ENCODE assay signal across 8 cellular contexts in genomic region chr4:39353478-39354177, GRCh38. TPM values are rescaled to one million over a fixed set of nuclear protein-coding genes. Genes with fewer than 3 reads are reported as not detected.
DNase-seq lines count a peak whose midpoint lies in the region; ATAC-seq, FAIRE-seq and TF ChIP-seq lines count a peak whose summit lies in the region.

No MANE protein-coding gene starts in this region.

- H3K4me3 Mint-ChIP-seq in mesothelial cell of epicardium, result peak overlapping the region; percentile 40

- BruUV-seq in A673 (replicated peaks; lab: Mats Ljungman, UMichigan) (no TSS peak), Panc1 (replicated peaks; lab: Mats Ljungman, UMichigan) (no TSS peak)

- FAIRE-seq in urothelium cell line (lab: Jason Lieb, UNC), result no peak

- no peaks in the 10 kb centered on the region for H3K9me3 ChIP-seq in A673 (ENCODE audit: low read depth, low read length, poor library complexity, severe bottlenecking)
- no peaks in the 10 kb centered on the region for H3K9me3 ChIP-seq in Panc1 (ENCODE audit: control insufficient read depth, insufficient read depth, low read depth, low read length)
- no peaks in the 10 kb centered on the region for H3K9me3 ChIP-seq in aorta (ENCODE audit: control insufficient read depth, low read length)

- no peak for TF ChIP-seq CTCF in A673 (conservative IDR thresholded peaks at IDR 0.05; ENCODE audit: low read depth, low read length)
- TF ChIP-seq CTCF in Panc1 (IDR thresholded peaks at IDR 0.05), result no peak
- TF ChIP-seq CTCF in mesothelial cell of epicardium (IDR thresholded peaks at IDR 0.05; ENCODE audit: unreplicated experiment), result no peak

- peaks cover 8% of the 10 kb centered on the region for H3K9me3 Mint-ChIP-seq in mesothelial cell of epicardium

- POLR2A ChIA-PET in A673 (lab: Charles Lee; ENCODE audit: low non-redundant PET), result no interaction called here
- POLR2A ChIA-PET in Panc1 (lab: Charles Lee), result no interaction called here

- intact Hi-C loops in A673 (cut with micrococcal nuclease; ENCODE audit: unreplicated experiment), result no loop called here
- intact Hi-C loops in Panc1 (cut with micrococcal nuclease; ENCODE audit: unreplicated experiment), result no loop called here
- intact Hi-C loops in aorta (cut with DNase I), result no loop called here

- no peaks in the 10 kb centered on the region for H3K27me3 Mint-ChIP-seq in mesothelial cell of epicardium (ENCODE audit: low read depth)

- H3K4me3 ChIP-seq in A673 (ENCODE audit: low read depth, low read length, poor library complexity, severe bottlenecking) (peak overlapping the region; percentile 48), Panc1 (ENCODE audit: low read depth in 2 of 2, low read length in 2 of 2) (peak overlapping the region; percentile 20 to 37; a peak in 3 of 4 replicates), aorta (ENCODE audit: low read length in 2 of 2) (peak overlapping the region in 1 of 2 donors; percentile 54)

- peak overlapping the region; percentile 95 for H3K27ac ChIP-seq in A673 (ENCODE audit: low read depth, low read length, poor library complexity, severe bottlenecking)
- peak overlapping the region; percentile 75 for H3K27ac ChIP-seq in Panc1 (ENCODE audit: low read length)
- H3K27ac ChIP-seq in aorta (ENCODE audit: low read depth in 1 of 2, low read length in 2 of 2), result peak overlapping the region in 1 of 2 donors; percentile 28

- H3K36me3 Mint-ChIP-seq in mesothelial cell of epicardium, result peaks cover 20% of the 10 kb centered on the region

- WGBS in aorta, 2 donors, result 23% methylated on average over 5 of the region's 5 CpGs

- ATAC-seq in GM18861 (IDR thresholded peaks at IDR 0.05; ENCODE audit: unreplicated experiment) (peak; percentile 76), HG03039 (IDR thresholded peaks at IDR 0.05; ENCODE audit: unreplicated experiment) (peak; percentile 57), Panc1 (peak; percentile 56; the same call in 1 of the 2 replicates), aorta (ENCODE audit: low FRiP score) (peak; percentile 78)

- H3K27ac Mint-ChIP-seq in mesothelial cell of epicardium, result peak overlapping the region; percentile 93

- in situ Hi-C loops in Panc1 (cut with HindIII; ENCODE audit: low pct_unique_long_range_greater_than_20kb, low sequenced_read_pairs), result no loop called here

- H3K36me3 ChIP-seq in A673 (ENCODE audit: insufficient read depth, low read length, poor library complexity, severe bottlenecking), result peaks cover 24% of the 10 kb centered on the region
- H3K36me3 ChIP-seq in Panc1 (ENCODE audit: control insufficient read depth, insufficient read depth, low read length), result peaks cover 5% of the 10 kb centered on the region
- H3K36me3 ChIP-seq in aorta (ENCODE audit: control insufficient read depth in 1 of 2, insufficient read depth in 2 of 2, low read length in 1 of 2), result no peaks in the 10 kb centered on the region

- CTCF ChIA-PET in A673 (lab: Charles Lee), result no interaction called here
- CTCF ChIA-PET in Panc1 (lab: Charles Lee), result no interaction called here

- H3K4me1 Mint-ChIP-seq in mesothelial cell of epicardium, result peaks cover 21% of the 10 kb centered on the region

- DNase-seq in A673 (ENCODE audit: low spot score), result peak; percentile 61
- no peak for DNase-seq in Panc1 (ENCODE audit: low read depth, low spot score)
- DNase-seq in dedifferentiated amniotic fluid mesenchymal stem cell (ENCODE audit: extremely low spot score), result peak; percentile 56
- DNase-seq in mesothelial cell of epicardium (ENCODE audit: low spot score in 2 of 2, unreplicated experiment in 2 of 2), result no peak
- DNase-seq in aorta, result no peak
- DNase-seq in urothelium cell line (ENCODE audit: low spot score), result no peak

- H3K27me3 ChIP-seq in A673 (replicated peaks; ENCODE audit: insufficient read depth, low read depth, low read length, poor library complexity) (no peaks in the 10 kb centered on the region), Panc1 (ENCODE audit: control insufficient read depth, insufficient read depth, low read length) (no peaks in the 10 kb centered on the region), aorta (ENCODE audit: control insufficient read depth in 1 of 2, insufficient read depth in 2 of 2, low read length in 1 of 2) (no peaks in the 10 kb centered on the region)

- H3K4me1 ChIP-seq in A673 (ENCODE audit: insufficient read depth, low read length, poor library complexity, severe bottlenecking) (peaks cover 29% of the 10 kb centered on the region), Panc1 (ENCODE audit: control insufficient read depth, insufficient read depth, low read length) (peaks cover 9% of the 10 kb centered on the region; the same call in 1 of the 2 replicates), aorta (ENCODE audit: control insufficient read depth in 1 of 2, insufficient read depth in 2 of 2, low read length in 2 of 2) (no peaks in the 10 kb centered on the region)

RNA-seq across cellular contexts. Expression of gene RFC1, which starts 12.5 kb away (rescaled TPM):
- total RNA-seq in A673 (2021) (71.8 and 76.0 TPM in 2 replicates), Panc1 (2021; ENCODE audit: unreplicated experiment) (34.4 TPM), mesothelial cell of epicardium (53.7 to 58.0 TPM (median 55.0 TPM) in 3 replicates), aorta (10 to 100 TPM; 36.3 to 58.3 TPM)
- 15.2 TPM for polyA plus RNA-seq in Panc1 (2012; ENCODE audit: insufficient read length)
- 10 to 100 TPM; 13.0 to 14.1 TPM for polyA plus RNA-seq in aorta

RNA-seq across cellular contexts. Expression of gene KLB, which starts 53.1 kb away (rescaled TPM):
- total RNA-seq in A673 (2021) (not detected in 2 replicates), Panc1 (2021; ENCODE audit: unreplicated experiment) (not detected), mesothelial cell of epicardium (not detected in 3 replicates), aorta (not detected)
- polyA plus RNA-seq in Panc1 (2012; ENCODE audit: insufficient read length), result not detected
- polyA plus RNA-seq in aorta, result under 1 TPM in 1 of 2 donors, not detected in 1; 0.13 TPM

Comparison
In these comparisons a context has a peak if more than half of its experiments do, and no peak if none do; other contexts are left out.
1. DNase-seq: peak in A673 (single experiment) and dedifferentiated amniotic fluid mesenchymal stem cell (single experiment); none in Panc1 (single experiment), mesothelial cell of epicardium (0 of 2), aorta (0 of 2) and urothelium cell line (single experiment).
2. Peak in every context shown above with its lines, with median percentiles within 50 percentile points of each other: ATAC-seq.